ENCODE assay signal across 15 cellular contexts in genomic region chr2:8659092-8659734, GRCh38. TPM values are rescaled to one million over a fixed set of nuclear protein-coding genes. Genes with fewer than 3 reads are reported as not detected.
DNase-seq lines count a peak whose midpoint lies in the region; ATAC-seq and TF ChIP-seq lines count a peak whose summit lies in the region.
"Had no signal": no experiment of that assay in that cellular context is flagged by ENCODE, and none has a peak within 500 bp of the region (broad histone marks: within the 10 kb centered on the region; RNA-seq: fewer than 3 reads in every experiment).

No MANE protein-coding gene starts in this region.

- peak overlapping the region in 4 of 11 experiments; percentile 19 to 38 (median 33); a peak in 7 of 22 replicates for H3K9ac ChIP-seq in BLaER1 treated with 17β-estradiol and CSF1 and Interleukin-3, amounts not matched to agents 10 nM and 100 nM

- H3K9me3 ChIP-seq in BLaER1 treated with 17β-estradiol and CSF1 and Interleukin-3, amounts not matched to agents 10 nM and 100 nM (replicated peaks in 1 of 11) = no peaks in the 10 kb centered on the region
- H3K9me3 ChIP-seq: BE2C, tibial artery had no signal

- no peak for ATAC-seq in GM18498 (IDR thresholded peaks at IDR 0.05; ENCODE audit: unreplicated experiment)
- ATAC-seq: activated naive CD8-positive, alpha-beta T cell treated with anti-CD3 and anti-CD28 coated beads, Interleukin-2, amount 50 U/mL, for 24 hours had no signal

- DNase-seq in GDM1 (lab: John Stamatoyannopoulos, UW) = peak; percentile 8
- peak; percentile 51 for DNase-seq in SKM-1 treated with dmso at 0.1 percent for 144 hours (lab: John Stamatoyannopoulos, UW; ENCODE audit: unreplicated experiment)
- DNase-seq in mesenteric fat pad (ENCODE audit: low spot score) = peak; percentile 75
- DNase-seq in stimulated activated CD4-positive, alpha-beta T cell treated with anti-CD3 and anti-CD28 coated beads, Interleukin-15, amount 100 ng/mL, for 24 hours = no peak
- DNase-seq in stimulated activated CD4-positive, alpha-beta T cell treated with anti-CD3 and anti-CD28 coated beads, Interleukin-4, amount 100 ng/mL, for 24 hours = no peak
- no peak for DNase-seq in coronary artery (ENCODE audit: low spot score)
- DNase-seq: activated CD4-positive, CD25-positive, alpha-beta regulatory T cell; activated naive CD8-positive, alpha-beta T cell treated with anti-CD3 and anti-CD28 coated beads, Interleukin-2, amount 50 U/mL, for 24 hours; central memory CD4-positive, alpha-beta T cell; EL; SW 1271 had no signal

- H3K4me1 ChIP-seq in BLaER1 treated with 17β-estradiol and CSF1 and Interleukin-3, amounts not matched to agents 10 nM and 100 nM = peaks cover 28 to 64% (median 54%) of the 10 kb centered on the region in 10 experiments

- H3K4me3 ChIP-seq in BLaER1 treated with 17β-estradiol and CSF1 and Interleukin-3, amounts not matched to agents 10 nM and 100 nM = no peak overlapping the region
- no peak overlapping the region for H3K4me3 ChIP-seq in coronary artery
- H3K4me3 ChIP-seq: tibial artery had no signal

- no peaks in the 10 kb centered on the region for H4K20me1 ChIP-seq in BLaER1 treated with 17β-estradiol and CSF1 and Interleukin-3, amounts not matched to agents 10 nM and 100 nM

- H3K27ac ChIP-seq in BLaER1 treated with 17β-estradiol and CSF1 and Interleukin-3, amounts not matched to agents 10 nM and 100 nM = peak overlapping the region in 5 of 11 experiments; percentile 5 to 37 (median 10); a peak in 4 of 22 replicates
- H3K27ac ChIP-seq in coronary artery = no peak overlapping the region
- H3K27ac ChIP-seq: tibial artery had no signal

- H3K4me2 ChIP-seq in BLaER1 treated with 17β-estradiol and CSF1 and Interleukin-3, amounts not matched to agents 10 nM and 100 nM = peak overlapping the region; percentile 36 to 87 (median 78)

- no peak for TF ChIP-seq CTCF in coronary artery (IDR thresholded peaks at IDR 0.05)

- H3K27me3 ChIP-seq in BLaER1 treated with 17β-estradiol and CSF1 and Interleukin-3, amounts not matched to agents 10 nM and 100 nM = peaks cover 0 to 6% (median 0%) of the 10 kb centered on the region in 11 experiments; a peak in 3 of 22 replicates
- H3K27me3 ChIP-seq: BE2C, tibial artery had no signal

- H3K36me3 ChIP-seq in BLaER1 treated with 17β-estradiol and CSF1 and Interleukin-3, amounts not matched to agents 10 nM and 100 nM = no peaks in the 10 kb centered on the region
- H3K36me3 ChIP-seq: BE2C, tibial artery had no signal

RNA-seq across cellular contexts. Expression of gene ID2, which starts 22.6 kb away (rescaled TPM):
- 169 TPM for total RNA-seq in mesenteric fat pad

Comparison
In these comparisons a context has a peak if more than half of its experiments do, and no peak if none do; other contexts are left out.
1. DNase-seq: peak in GDM1 (single experiment), SKM-1 treated with dmso at 0.1 percent for 144 hours (single experiment) and mesenteric fat pad (single experiment); none in stimulated activated CD4-positive, alpha-beta T cell treated with anti-CD3 and anti-CD28 coated beads, Interleukin-15, amount 100 ng/mL, for 24 hours (single experiment), stimulated activated CD4-positive, alpha-beta T cell treated with anti-CD3 and anti-CD28 coated beads, Interleukin-4, amount 100 ng/mL, for 24 hours (single experiment) and coronary artery (single experiment).